Comparison of ENCODE assay signal across 8 cellular contexts in genomic region chr19:1019616-1019961, GRCh38. TPM values are rescaled to one million over a fixed set of nuclear protein-coding genes. Genes with fewer than 3 reads are reported as not detected.
A peak's percentile ranks its signal among the peaks of the same experiment; 100 is the strongest.
DNase-seq lines count a peak whose midpoint lies in the region; ATAC-seq and TF ChIP-seq lines count a peak whose summit lies in the region.

No MANE protein-coding gene starts in this region.

- H3K4me1 Mint-ChIP-seq in CD8-positive, alpha-beta T cell (ENCODE audit: low read depth): peaks cover 48% of the 10 kb centered on the region

- CTCF ChIA-PET in CD8-positive, alpha-beta T cell (lab: Charles Lee): interaction anchor here (0.9 to 1.4 kb wide), 4 partner anchors 11 to 250 kb away, joined by 3 to 4 read pairs (median 3); partner anchors contain the start of genes GRIN3B and WDR18
- CTCF ChIA-PET in Panc1 (lab: Charles Lee): interaction anchor here (0.6 to 0.7 kb wide), 2 partner anchors 14 to 86 kb away, joined by 3 read pairs; no protein-coding TSS in a partner anchor

- DNase-seq in CD8-positive, alpha-beta T cell: no peak
- DNase-seq in Panc1 (ENCODE audit: low read depth, low spot score) (no peak), ovary (no peak), NCI-H1105 (lab: John Stamatoyannopoulos, UW) (no peak), NCI-H1417 (lab: John Stamatoyannopoulos, UW) (no peak), NCI-H1092 treated with DMSO at 0.1 percent for 48 hours (lab: John Stamatoyannopoulos, UW) (no peak), T1000 (lab: John Stamatoyannopoulos, UW) (no peak)

- H3K27ac ChIP-seq in CD8-positive, alpha-beta T cell (ENCODE audit: low read depth, low read length): peak overlapping the region; percentile 99
- H3K27ac ChIP-seq in Panc1 (ENCODE audit: low read length) (peak overlapping the region; percentile 84), esophagus (ENCODE audit: low read depth in 2 of 2, low read length in 1 of 2) (peak overlapping the region; percentile 66 to 98), ovary (no peak overlapping the region)

- H3K4me1 ChIP-seq in CD8-positive, alpha-beta T cell (ENCODE audit: insufficient read depth, low read length): peaks cover 41% of the 10 kb centered on the region
- H3K4me1 ChIP-seq in Panc1 (ENCODE audit: control insufficient read depth, insufficient read depth, low read length): peaks cover 20% of the 10 kb centered on the region
- peaks cover 38 to 43% of the 10 kb centered on the region in 2 donors for H3K4me1 ChIP-seq in esophagus (ENCODE audit: control insufficient read depth in 2 of 2, insufficient read depth in 2 of 2, low read length in 1 of 2)
- H3K4me1 ChIP-seq in ovary (ENCODE audit: insufficient read depth): peaks cover 33% of the 10 kb centered on the region

- no peak for TF ChIP-seq CTCF in CD8-positive, alpha-beta T cell (IDR thresholded peaks at IDR 0.05)
- TF ChIP-seq CTCF in Panc1 (IDR thresholded peaks at IDR 0.05) (no peak), ovary (IDR thresholded peaks at IDR 0.05) (no peak)

- H3K36me3 Mint-ChIP-seq in CD8-positive, alpha-beta T cell: peaks cover 5% of the 10 kb centered on the region

- no peak for TF ChIP-seq EP300 in ovary (IDR thresholded peaks at IDR 0.05)

- no peaks in the 10 kb centered on the region for H3K27me3 ChIP-seq in CD8-positive, alpha-beta T cell (ENCODE audit: insufficient read depth, low read length)
- no peaks in the 10 kb centered on the region for H3K27me3 ChIP-seq in Panc1 (ENCODE audit: control insufficient read depth, insufficient read depth, low read length)
- no peaks in the 10 kb centered on the region for H3K27me3 ChIP-seq in esophagus (ENCODE audit: control insufficient read depth in 1 of 2, insufficient read depth in 2 of 2, low read length in 2 of 2)
- H3K27me3 ChIP-seq in ovary: no peaks in the 10 kb centered on the region

- H3K9me3 Mint-ChIP-seq in CD8-positive, alpha-beta T cell: no peaks in the 10 kb centered on the region

- peak overlapping the region; percentile 90 for H3K4me3 Mint-ChIP-seq in CD8-positive, alpha-beta T cell

- ATAC-seq in CD8-positive, alpha-beta T cell: no peak
- no peak for ATAC-seq in Panc1

- no peaks in the 10 kb centered on the region for H3K36me3 ChIP-seq in CD8-positive, alpha-beta T cell (ENCODE audit: insufficient read depth, low read length)
- no peaks in the 10 kb centered on the region; the same call in 1 of the 2 replicates for H3K36me3 ChIP-seq in Panc1 (ENCODE audit: control insufficient read depth, insufficient read depth, low read length)
- H3K36me3 ChIP-seq in esophagus (ENCODE audit: control insufficient read depth in 2 of 2, insufficient read depth in 2 of 2, low read length in 1 of 2): peaks cover 0 to 10% of the 10 kb centered on the region in 2 donors
- H3K36me3 ChIP-seq in ovary: no peaks in the 10 kb centered on the region

- H3K9me3 ChIP-seq in CD8-positive, alpha-beta T cell (ENCODE audit: low read length): no peaks in the 10 kb centered on the region
- no peaks in the 10 kb centered on the region for H3K9me3 ChIP-seq in Panc1 (ENCODE audit: control insufficient read depth, insufficient read depth, low read depth, low read length)
- H3K9me3 ChIP-seq in esophagus (ENCODE audit: control insufficient read depth in 2 of 2, insufficient read depth in 1 of 2, low read depth in 1 of 2, low read length in 1 of 2): peaks cover 0 to 3% of the 10 kb centered on the region in 2 donors
- H3K9me3 ChIP-seq in ovary: no peaks in the 10 kb centered on the region

- peak overlapping the region; percentile 89 for H3K4me3 ChIP-seq in CD8-positive, alpha-beta T cell (ENCODE audit: low read depth, low read length)
- H3K4me3 ChIP-seq in Panc1 (ENCODE audit: low read depth in 2 of 2, low read length in 2 of 2) (peak overlapping the region; percentile 55 to 75), esophagus (ENCODE audit: low read depth in 1 of 2, low read length in 2 of 2) (peak overlapping the region; percentile 66 to 92), ovary (peak overlapping the region; percentile 97)

- peak overlapping the region; percentile 88 for H3K27ac Mint-ChIP-seq in CD8-positive, alpha-beta T cell

- BruUV-seq in Panc1 (replicated peaks; lab: Mats Ljungman, UMichigan): no TSS peak

- WGBS in esophagus, 2 donors: 55 to 58% methylated on average over 16 to 18 of the region's 18 CpGs
- WGBS in ovary, 3 donors: 33 to 54% (median 45%) methylated on average over 14 to 18 of the region's 18 CpGs

- in situ Hi-C loops in Panc1 (cut with HindIII; ENCODE audit: low pct_unique_long_range_greater_than_20kb, low sequenced_read_pairs): no loop called here

- TF ChIP-seq POLR2A in ovary (IDR thresholded peaks at IDR 0.05): no peak

- POLR2A ChIA-PET in CD8-positive, alpha-beta T cell (lab: Charles Lee): interaction anchor here (0.8 to 15.7 kb wide), 6 partner anchors 8 to 58 kb away, joined by 3 to 647 read pairs (median 10); partner anchors contain the start of genes ABCA7 and ARHGAP45
- POLR2A ChIA-PET in Panc1 (lab: Charles Lee): interaction anchor here (0.7 to 1.0 kb wide), 3 partner anchors 35 to 221 kb away, joined by 3 to 7 read pairs (median 3); no protein-coding TSS in a partner anchor

- H3K27me3 Mint-ChIP-seq in CD8-positive, alpha-beta T cell (ENCODE audit: low read depth): no peaks in the 10 kb centered on the region

- intact Hi-C loops in CD8-positive, alpha-beta T cell (cut with DNase I, micrococcal nuclease): no loop called here
- intact Hi-C loops in Panc1 (cut with micrococcal nuclease; ENCODE audit: unreplicated experiment): no loop called here
- intact Hi-C loops in ovary (cut with DNase I): loop anchor here in 2 of 4 donors (5.0 to 10.0 kb wide), 2 partner anchors 78 to 165 kb away; partner anchors contain the start of gene POLR2E (in 1 of the 2)

RNA-seq across cellular contexts. Expression of gene TMEM259, which starts 1.3 kb away (rescaled TPM):
- total RNA-seq in CD8-positive, alpha-beta T cell: 100 to 1,000 TPM; 408 to 443 TPM
- total RNA-seq in Panc1 (2021; ENCODE audit: unreplicated experiment): 193 TPM
- 263 TPM for polyA plus RNA-seq in Panc1 (2012; ENCODE audit: insufficient read length)
- polyA plus RNA-seq in esophagus: 100 to 1,000 TPM; 142 to 238 TPM
- 100 to 1,000 TPM; 105 to 196 (median 127) TPM for total RNA-seq in ovary
- polyA plus RNA-seq in ovary: 100 to 1,000 TPM in 1 of 2 donors, 10 to 100 TPM in 1; 26.0 to 162 TPM

RNA-seq across cellular contexts. Expression of gene RNU6-2, which starts 1.7 kb away (rescaled TPM):
- not detected for total RNA-seq in CD8-positive, alpha-beta T cell
- not detected for total RNA-seq in Panc1 (2021; ENCODE audit: unreplicated experiment)
- not detected for polyA plus RNA-seq in Panc1 (2012; ENCODE audit: insufficient read length)
- polyA plus RNA-seq in esophagus: not detected
- total RNA-seq in ovary: not detected
- not detected for polyA plus RNA-seq in ovary

RNA-seq across cellular contexts. Expression of gene CNN2, which starts 6.8 kb away (rescaled TPM):
- 100 to 1,000 TPM; 382 to 392 TPM for total RNA-seq in CD8-positive, alpha-beta T cell
- total RNA-seq in Panc1 (2021; ENCODE audit: unreplicated experiment) (203 TPM), ovary (100 to 1,000 TPM in 6 of 7 donors, 10 to 100 TPM in 1; 60.6 to 438 (median 210) TPM)
- polyA plus RNA-seq in Panc1 (2012; ENCODE audit: insufficient read length): 201 TPM
- polyA plus RNA-seq in esophagus (100 to 1,000 TPM in 1 of 2 donors, 10 to 100 TPM in 1; 84.4 to 106 TPM), ovary (100 to 1,000 TPM in 1 of 2 donors, 10 to 100 TPM in 1; 90.6 to 159 TPM)

RNA-seq across cellular contexts. Expression of gene GRIN3B, which starts 19.4 kb away (rescaled TPM):
- under 1 TPM; 0.35 to 0.53 TPM for total RNA-seq in CD8-positive, alpha-beta T cell
- total RNA-seq in Panc1 (2021; ENCODE audit: unreplicated experiment): 4.6 TPM
- 14.8 TPM for polyA plus RNA-seq in Panc1 (2012; ENCODE audit: insufficient read length)
- under 1 TPM; 0.01 to 0.04 TPM for polyA plus RNA-seq in esophagus
- 1 to 10 TPM in 1 of 7 donors, under 1 TPM in 4, not detected in 2; 0.22 to 7.4 (median 0.32) TPM for total RNA-seq in ovary
- polyA plus RNA-seq in ovary: under 1 TPM in 1 of 2 donors, not detected in 1; 0.07 TPM

RNA-seq across cellular contexts. Expression of gene ABCA7, which starts 20.3 kb away (rescaled TPM):
- 10 to 100 TPM; 93.3 to 98.0 TPM for total RNA-seq in CD8-positive, alpha-beta T cell
- total RNA-seq in Panc1 (2021; ENCODE audit: unreplicated experiment) (47.5 TPM), ovary (10 to 100 TPM in 1 of 7 donors, 1 to 10 TPM in 6; 1.5 to 10.5 (median 2.6) TPM)
- polyA plus RNA-seq in Panc1 (2012; ENCODE audit: insufficient read length): 52.0 TPM
- polyA plus RNA-seq in esophagus (10 to 100 TPM; 11.4 to 26.4 TPM), ovary (1 to 10 TPM; 1.4 to 1.9 TPM)

Comparison
In these comparisons a context has a peak if more than half of its experiments do, and no peak if none do; other contexts are left out.
1. H3K27ac ChIP-seq: peak in CD8-positive, alpha-beta T cell (single experiment), Panc1 (single experiment) and esophagus (2 of 2); none in ovary (0 of 2).
2. Peak in every context shown above with its lines, with median percentiles within 50 percentile points of each other: H3K4me3 ChIP-seq.